In genomic region chr7:7932553-7932952, GRCh38 we compare ENCODE assay signal across 1 cellular context.
TF ChIP-seq lines count a peak whose summit lies in the region.

No MANE protein-coding gene starts in this region.

TF ChIP-seq in K562, 482 proteins besides CTCF, POLR2A, EP300 and RAD21 (continued from another document):
- TF ChIP-seq PBX2 (CRISPR knock-in tag; IDR thresholded peaks at IDR 0.05; ENCODE audit: low read depth) (no peak), PBX2 (tag; conservative IDR thresholded peaks at IDR 0.05; ENCODE audit: low read depth) (peak; percentile 75), ZNF143 (CRISPR knock-in tag; IDR thresholded peaks at IDR 0.05) (no peak), KLF16 (IDR thresholded peaks at IDR 0.05) (no peak), ZNF830 (CRISPR knock-in tag; IDR thresholded peaks at IDR 0.05) (no peak), MCM3 (IDR thresholded peaks at IDR 0.05) (no peak), TRIM24 (IDR thresholded peaks at IDR 0.05) (peak in 1 of 2 experiments; percentile 32; a peak in 1 of 4 replicates), ATF7 (IDR thresholded peaks at IDR 0.05) (peak; percentile 61; the same call in 1 of the 2 replicates), ATF1 (CRISPR knock-in tag; IDR thresholded peaks at IDR 0.05) (no peak), ATF1 (tag; IDR thresholded peaks at IDR 0.05) (0 out of 2 replicates have a peak, but pooled peaks have one; percentile 11), JUND (IDR thresholded peaks at IDR 0.05; ENCODE audit: borderline replicate concordance, low read depth, low read length) (peak; percentile 70), JUND (tag; IDR thresholded peaks at IDR 0.05; ENCODE audit: borderline replicate concordance, low read depth, low read length) (peak; percentile 78; the same call in 2 of the 3 replicates), NCOR1 (IDR thresholded peaks at IDR 0.05) (no peak), ZMIZ1 (IDR thresholded peaks at IDR 0.05; ENCODE audit: low read depth in 2 of 2, low read length in 2 of 2) (no peak), EZH2 (IDR thresholded peaks at IDR 0.05; ENCODE audit: borderline replicate concordance, low read depth, low read length) (no peak), HCFC1 (IDR thresholded peaks at IDR 0.05; ENCODE audit: low read depth, low read length) (no peak), PKNOX1 (IDR thresholded peaks at IDR 0.05) (peak; percentile 71), FOSL1 (tag; conservative IDR thresholded peaks at IDR 0.05) (peak; percentile 62), JUN (IDR thresholded peaks at IDR 0.05; ENCODE audit: borderline replicate concordance, low read depth, low read length) (peak; percentile 63; the same call in 1 of the 2 replicates), JUN (CRISPR knock-in tag; IDR thresholded peaks at IDR 0.05; ENCODE audit: borderline replicate concordance) (no peak), NFE2 (IDR thresholded peaks at IDR 0.05; ENCODE audit: low read depth) (0 out of 2 replicates have a peak, but pooled peaks have one; percentile 24), ZBTB33 (CRISPR knock-in tag; IDR thresholded peaks at IDR 0.05) (no peak), RFX1 (IDR thresholded peaks at IDR 0.05) (peak; percentile 31), MGA (IDR thresholded peaks at IDR 0.05) (0 out of 2 replicates have a peak, but pooled peaks have one; percentile 24), ATF3 (IDR thresholded peaks at IDR 0.05) (peak; percentile 87), ATF3 (CRISPR knock-in tag; conservative IDR thresholded peaks at IDR 0.05) (no peak), CEBPG (CRISPR knock-in tag; IDR thresholded peaks at IDR 0.05) (no peak), CEBPG (tag; conservative IDR thresholded peaks at IDR 0.05 in 1 of 2, IDR thresholded peaks at IDR 0.05 in 1 of 2) (peak; percentile 67 to 84), ETS1 (conservative IDR thresholded peaks at IDR 0.05; ENCODE audit: control insufficient read depth, low read depth, low read length) (no peak), MAFG (tag; conservative IDR thresholded peaks at IDR 0.05) (no peak), ZNF655 (CRISPR knock-in tag; IDR thresholded peaks at IDR 0.05) (no peak), MAFF (IDR thresholded peaks at IDR 0.05; ENCODE audit: low read length) (no peak)
